In the genomic region with DNA sequence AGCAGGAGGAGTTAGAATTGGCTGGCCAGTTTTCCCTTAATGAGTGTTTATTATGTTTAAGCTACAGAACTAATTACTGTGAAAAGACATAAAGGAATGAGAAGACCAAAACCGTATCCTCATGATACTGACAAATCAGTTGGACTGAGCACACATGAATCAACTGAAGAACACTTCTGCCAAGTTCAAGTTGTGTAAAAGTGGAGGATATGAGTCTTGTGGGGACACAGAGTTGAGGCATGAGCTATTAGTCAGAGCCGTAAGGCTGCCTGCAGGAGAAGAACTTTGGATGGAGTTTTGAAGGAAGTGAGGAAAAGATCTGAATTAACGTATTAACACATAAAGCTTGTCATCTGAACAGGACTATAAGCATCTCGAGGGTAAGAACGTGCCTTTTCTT, we compare ENCODE assay signal across 15 cellular contexts. TPM values are rescaled to one million over a fixed set of nuclear protein-coding genes. Genes with fewer than 3 reads are reported as not detected.
DNase-seq lines count a peak whose midpoint lies in the region; ATAC-seq and TF ChIP-seq lines count a peak whose summit lies in the region.
"Had no signal": no experiment of that assay in that cellular context is flagged by ENCODE, and none has a peak within 500 bp of the region (broad histone marks: within the 10 kb centered on the region; RNA-seq: fewer than 3 reads in every experiment).

No MANE protein-coding gene starts in this region.

- no peaks in the 10 kb centered on the region for H3K4me1 Mint-ChIP-seq in activated T-cell treated with anti-CD3 and anti-CD28 coated beads, Interleukin-2, amount 50 U/mL, for 72 hours (ENCODE audit: low read depth)
- H3K4me1 Mint-ChIP-seq: activated naive CD8-positive, alpha-beta T cell treated with anti-CD3 and anti-CD28 coated beads for 36 hours; CD4-positive, alpha-beta memory T cell had no signal

- no peak overlapping the region for H3K9ac ChIP-seq in PC-3 (ENCODE audit: low read length)

- DNase-seq in EH (ENCODE audit: low read depth) = peak; percentile 93
- DNase-seq in PC-3 = peak; percentile 54
- peak; percentile 92 for DNase-seq in epithelial cell of esophagus (ENCODE audit: low read depth)
- no peak for DNase-seq in osteoblast (ENCODE audit: insufficient read length, low spot score, missing footprints)
- DNase-seq in esophagus muscularis mucosa (ENCODE audit: extremely low spot score) = no peak
- DNase-seq in activated T-cell treated with anti-CD3 and anti-CD28 coated beads, Interleukin-2, amount 50 U/mL, for 72 hours = no peak
- DNase-seq: activated naive CD8-positive, alpha-beta T cell treated with anti-CD3 and anti-CD28 coated beads for 36 hours; CD4-positive, alpha-beta memory T cell; glutamatergic neuron; NCI-H146; NCI-H526 treated with DMSO at 0.1 percent for 48 hours; right cardiac atrium had no signal

- no peak for TF ChIP-seq POLR2A in esophagus muscularis mucosa (IDR thresholded peaks at IDR 0.05; ENCODE audit: low read depth)

- no peak overlapping the region for H3K4me3 ChIP-seq in PC-3 (ENCODE audit: low read length)
- H3K4me3 ChIP-seq in epithelial cell of esophagus (ENCODE audit: low read length) = no peak overlapping the region
- no peak overlapping the region for H3K4me3 ChIP-seq in osteoblast (ENCODE audit: insufficient read depth, low read length)
- no peak overlapping the region for H3K4me3 ChIP-seq in esophagus muscularis mucosa

- H3K27me3 ChIP-seq in PC-3 (ENCODE audit: low read length) (no peaks in the 10 kb centered on the region), osteoblast (ENCODE audit: insufficient read depth, low read length) (no peaks in the 10 kb centered on the region), esophagus muscularis mucosa (no peaks in the 10 kb centered on the region)

- no peak overlapping the region for H2AFZ ChIP-seq in PC-3 (ENCODE audit: low read length)
- H2AFZ ChIP-seq in osteoblast (ENCODE audit: low read length) = no peak overlapping the region

- H3K27ac Mint-ChIP-seq in activated T-cell treated with anti-CD3 and anti-CD28 coated beads, Interleukin-2, amount 50 U/mL, for 72 hours = no peak overlapping the region
- H3K27ac Mint-ChIP-seq: activated naive CD8-positive, alpha-beta T cell treated with anti-CD3 and anti-CD28 coated beads for 36 hours; CD4-positive, alpha-beta memory T cell; WTC11 had no signal

- H3K9me3 ChIP-seq in PC-3 (ENCODE audit: low read length) (no peaks in the 10 kb centered on the region), osteoblast (ENCODE audit: low read depth, low read length) (no peaks in the 10 kb centered on the region), esophagus muscularis mucosa (no peaks in the 10 kb centered on the region)

- no peaks in the 10 kb centered on the region for H3K9me3 Mint-ChIP-seq in activated T-cell treated with anti-CD3 and anti-CD28 coated beads, Interleukin-2, amount 50 U/mL, for 72 hours
- H3K9me3 Mint-ChIP-seq: activated naive CD8-positive, alpha-beta T cell treated with anti-CD3 and anti-CD28 coated beads for 36 hours; WTC11 had no signal

- H3K9me2 ChIP-seq in PC-3 (replicated peaks; ENCODE audit: low read length) = no peaks in the 10 kb centered on the region

- CTCF ChIA-PET in PC-3 (lab: Charles Lee) = interaction anchor here (0.7 kb wide), 1 partner anchor 777 kb away, joined by 3 read pairs; no protein-coding TSS in a partner anchor

- peaks cover 0 to 1% of the 10 kb centered on the region in 2 donors for H3K36me3 Mint-ChIP-seq in activated T-cell treated with anti-CD3 and anti-CD28 coated beads, Interleukin-2, amount 50 U/mL, for 72 hours (ENCODE audit: insufficient read depth in 2 of 2)
- H3K36me3 Mint-ChIP-seq: activated naive CD8-positive, alpha-beta T cell treated with anti-CD3 and anti-CD28 coated beads for 36 hours; CD4-positive, alpha-beta memory T cell had no signal

- H4K20me1 ChIP-seq in PC-3 (ENCODE audit: low read length) = peaks cover 80% of the 10 kb centered on the region
- H4K20me1 ChIP-seq in osteoblast (ENCODE audit: insufficient read depth, low read length) = no peaks in the 10 kb centered on the region

- peaks cover 23% of the 10 kb centered on the region for H3K27me3 Mint-ChIP-seq in activated T-cell treated with anti-CD3 and anti-CD28 coated beads, Interleukin-2, amount 50 U/mL, for 72 hours (ENCODE audit: low read depth)
- H3K27me3 Mint-ChIP-seq: activated naive CD8-positive, alpha-beta T cell treated with anti-CD3 and anti-CD28 coated beads for 36 hours had no signal

- intact Hi-C loops in PC-3 (cut with micrococcal nuclease) (no loop called here), esophagus muscularis mucosa (cut with DNase I) (no loop called here)

- BruUV-seq in PC-3 (replicated peaks; lab: Mats Ljungman, UMichigan) = no TSS peak

- H3F3A ChIP-seq in PC-3 (ENCODE audit: low read length, unreplicated experiment) = peaks cover 38% of the 10 kb centered on the region

- H3K79me2 ChIP-seq in PC-3 (ENCODE audit: low read length) (peaks cover 100% of the 10 kb centered on the region), osteoblast (ENCODE audit: insufficient read depth, low read length) (peaks cover 84% of the 10 kb centered on the region)

- H3K36me3 ChIP-seq in PC-3 (ENCODE audit: low read depth, low read length) (peaks cover 91% of the 10 kb centered on the region), osteoblast (ENCODE audit: insufficient read depth, low read length) (peaks cover 75% of the 10 kb centered on the region), esophagus muscularis mucosa (no peaks in the 10 kb centered on the region)

- POLR2A ChIA-PET in PC-3 (lab: Charles Lee; ENCODE audit: unreplicated experiment) = interaction anchor here (0.6 kb wide), 1 partner anchor 34 kb away, joined by 3 read pairs; no protein-coding TSS in a partner anchor

- H3K4me2 ChIP-seq in PC-3 (ENCODE audit: low read length) (no peak overlapping the region), osteoblast (ENCODE audit: insufficient read depth, low read length) (peak overlapping the region; percentile 47)

- peaks cover 29% of the 10 kb centered on the region for H3K4me1 ChIP-seq in PC-3 (ENCODE audit: insufficient read depth, low read length)
- H3K4me1 ChIP-seq in osteoblast (ENCODE audit: insufficient read depth, low read length) = peaks cover 72% of the 10 kb centered on the region
- H3K4me1 ChIP-seq in esophagus muscularis mucosa = no peaks in the 10 kb centered on the region

- TF ChIP-seq EP300 in esophagus muscularis mucosa (IDR thresholded peaks at IDR 0.05) = no peak

- 80% methylated on average over 5 of the region's 5 CpGs for WGBS in esophagus muscularis mucosa

- H3K27ac ChIP-seq in PC-3 (ENCODE audit: low read length) (peak overlapping the region; percentile 43), osteoblast (ENCODE audit: low read depth, low read length) (peak overlapping the region; percentile 84), esophagus muscularis mucosa (replicated peaks in 1 of 4) (no peak overlapping the region)

- peak; percentile 50 for ATAC-seq in PC-3
- no peak for ATAC-seq in GM18502 (IDR thresholded peaks at IDR 0.05; ENCODE audit: poor library complexity, unreplicated experiment)
- no peak for ATAC-seq in GM19397 (IDR thresholded peaks at IDR 0.05; ENCODE audit: unreplicated experiment)
- no peak for ATAC-seq in activated T-cell treated with anti-CD3 and anti-CD28 coated beads, Interleukin-2, amount 50 U/mL, for 72 hours (replicated peaks in 1 of 2)
- ATAC-seq: right cardiac atrium, WTC11 had no signal

- no peak overlapping the region for H3K4me3 Mint-ChIP-seq in activated T-cell treated with anti-CD3 and anti-CD28 coated beads, Interleukin-2, amount 50 U/mL, for 72 hours
- H3K4me3 Mint-ChIP-seq: activated naive CD8-positive, alpha-beta T cell treated with anti-CD3 and anti-CD28 coated beads for 36 hours; CD4-positive, alpha-beta memory T cell; WTC11 had no signal

- no peak for TF ChIP-seq CTCF in PC-3 (conservative IDR thresholded peaks at IDR 0.05; ENCODE audit: low read depth, low read length)
- no peak for TF ChIP-seq CTCF in epithelial cell of esophagus (IDR thresholded peaks at IDR 0.05; ENCODE audit: insufficient read depth, low read depth, low read length, missing control alignments)
- TF ChIP-seq CTCF in osteoblast (IDR thresholded peaks at IDR 0.05; ENCODE audit: extremely low read depth, low read depth, low read length) = no peak
- TF ChIP-seq CTCF in esophagus muscularis mucosa (IDR thresholded peaks at IDR 0.05) = no peak

RNA-seq across cellular contexts. Expression of gene HMGA2, which starts 43.1 kb away (rescaled TPM):
- 159 and 171 TPM in 2 replicates for total RNA-seq in PC-3 (2014; rRNA removed)
- total RNA-seq in osteoblast = 15.9 and 19.7 TPM in 2 replicates
- under 1 TPM in 3 of 4 donors, not detected in 1; 0.06 to 0.33 (median 0.11) TPM for total RNA-seq in esophagus muscularis mucosa
- not detected for total RNA-seq in activated T-cell treated with anti-CD3 and anti-CD28 coated beads, Interleukin-2, amount 50 U/mL, for 72 hours
- total RNA-seq: activated naive CD8-positive, alpha-beta T cell treated with anti-CD3 and anti-CD28 coated beads for 36 hours; CD4-positive, alpha-beta memory T cell; right cardiac atrium had no signal

Comparison
In these comparisons a context has a peak if more than half of its experiments do, and no peak if none do; other contexts are left out.
1. DNase-seq: peak in EH (single experiment), PC-3 (single experiment) and epithelial cell of esophagus (single experiment); none in osteoblast (single experiment), esophagus muscularis mucosa (single experiment) and activated T-cell treated with anti-CD3 and anti-CD28 coated beads, Interleukin-2, amount 50 U/mL, for 72 hours (0 of 2).
2. H3K27ac ChIP-seq: peak in PC-3 (single experiment) and osteoblast (single experiment); none in esophagus muscularis mucosa (0 of 4).
3. RNA of gene HMGA2, which starts 43.1 kb away (total RNA-seq): 159 to 171 TPM in PC-3 and 15.9 to 19.7 TPM in osteoblast; 0.06 to 0.33 TPM in esophagus muscularis mucosa and not detected in activated T-cell treated with anti-CD3 and anti-CD28 coated beads, Interleukin-2, amount 50 U/mL, for 72 hours; every median in the first group is over 10 times any median in the second.